8 cellular contexts compared by ENCODE assay signal in genomic region chr5:10577371-10578291, GRCh38. TPM values are rescaled to one million over a fixed set of nuclear protein-coding genes. Genes with fewer than 3 reads are reported as not detected.
DNase-seq lines count a peak whose midpoint lies in the region; ATAC-seq and TF ChIP-seq lines count a peak whose summit lies in the region.

No MANE protein-coding gene starts in this region.

- H3K36me3 ChIP-seq in SJSA1: peaks cover 5% of the 10 kb centered on the region
- H3K36me3 ChIP-seq in mesendoderm (ENCODE audit: control insufficient read depth, insufficient read depth, low read length): no peaks in the 10 kb centered on the region

- no peak overlapping the region for H4K5ac ChIP-seq in mesendoderm (ENCODE audit: low read length)

- H2AK5ac ChIP-seq in mesendoderm (ENCODE audit: low read length): no peak overlapping the region

- H3K9me3 Mint-ChIP-seq in HFFc6: no peaks in the 10 kb centered on the region

- ATAC-seq in GM18499 (IDR thresholded peaks at IDR 0.05; ENCODE audit: insufficient read depth, unreplicated experiment) (peak; percentile 30), HG03139 (IDR thresholded peaks at IDR 0.05; ENCODE audit: unreplicated experiment) (no peak)

- no peak overlapping the region for H2BK120ac ChIP-seq in mesendoderm (ENCODE audit: low read depth, low read length)

- H3K36me3 Mint-ChIP-seq in HFFc6 (ENCODE audit: low read depth): peaks cover 12% of the 10 kb centered on the region; the same call in 1 of the 2 replicates

- H3K4me1 ChIP-seq in SJSA1 (replicated peaks) (peaks cover 55% of the 10 kb centered on the region), mesendoderm (ENCODE audit: control insufficient read depth, low read depth, low read length) (peaks cover 4% of the 10 kb centered on the region)

- H3K27ac ChIP-seq in SJSA1: peak overlapping the region; percentile 81
- no peak overlapping the region for H3K27ac ChIP-seq in mesendoderm (ENCODE audit: low read depth, low read length)

- WGBS in mesendoderm (ENCODE audit: extremely low coverage, insufficient coverage, low lambda C conversion rate): no CpG with 5 or more reads among the region's 18 CpGs

- H3K4me1 Mint-ChIP-seq in HFFc6 (ENCODE audit: low read depth): peaks cover 49% of the 10 kb centered on the region

- peak overlapping the region; percentile 49 for H3K27ac Mint-ChIP-seq in HFFc6

- no peak overlapping the region for H3K4me3 Mint-ChIP-seq in HFFc6

- peak overlapping the region; percentile 22 for H3K18ac ChIP-seq in mesendoderm (ENCODE audit: low read length)

- H3K27me3 ChIP-seq in SJSA1 (replicated peaks): no peaks in the 10 kb centered on the region
- H3K27me3 ChIP-seq in mesendoderm (ENCODE audit: insufficient read depth, low read length, poor library complexity): no peaks in the 10 kb centered on the region

- peaks cover 2% of the 10 kb centered on the region for H3K27me3 Mint-ChIP-seq in HFFc6 (ENCODE audit: insufficient read depth)

- H3K4me3 ChIP-seq in SJSA1 (no peak overlapping the region), mesendoderm (ENCODE audit: low read length) (no peak overlapping the region)

- no peak overlapping the region for H3K9ac ChIP-seq in mesendoderm (ENCODE audit: low read length)

- TF ChIP-seq CTCF in HFFc6 (IDR thresholded peaks at IDR 0.05): no peak

- H2BK5ac ChIP-seq in mesendoderm (ENCODE audit: low read length): peak overlapping the region; percentile 73

- H3K79me1 ChIP-seq in mesendoderm (ENCODE audit: low read length): peaks cover 1% of the 10 kb centered on the region

- no peak overlapping the region for H4K8ac ChIP-seq in mesendoderm (ENCODE audit: low read depth, low read length)

- in situ Hi-C loops in KBM-7 (cut with MboI; ENCODE audit: low pct_unique_long_range_greater_than_20kb, low sequenced_read_pairs): no loop called here

- H3K4ac ChIP-seq in mesendoderm (ENCODE audit: low read depth, low read length): no peak overlapping the region

- no peak overlapping the region for H3K23ac ChIP-seq in mesendoderm (ENCODE audit: low read length)

- H3K9me3 ChIP-seq in SJSA1 (replicated peaks): no peaks in the 10 kb centered on the region

- H2BK15ac ChIP-seq in mesendoderm (replicated peaks; ENCODE audit: low read depth): no peak overlapping the region

- H3K4me2 ChIP-seq in mesendoderm (ENCODE audit: low read length): no peak overlapping the region

- H3K79me2 ChIP-seq in mesendoderm (ENCODE audit: control insufficient read depth, insufficient read depth, low read length): no peaks in the 10 kb centered on the region

- H3K56ac ChIP-seq in mesendoderm (ENCODE audit: low read length): peak overlapping the region; percentile 64

- DNase-seq in HFFc6: peak; percentile 50
- peak; percentile 70 to 89 for DNase-seq in SJSA1 (ENCODE audit: low read depth in 1 of 2, low spot score in 2 of 2)
- peak; percentile 64 for DNase-seq in mesendoderm
- DNase-seq in KBM-7: no peak
- no peak for DNase-seq in NCI-H82 (lab: John Stamatoyannopoulos, UW)
- DNase-seq in DMS79 treated with DMSO at 0.1 percent for 48 hours (lab: John Stamatoyannopoulos, UW): no peak

RNA-seq across cellular contexts. Expression of gene ANKRD33B, which starts 13.8 kb away (rescaled TPM):
- 10 to 100 TPM in 4 of 6 experiments, 1 to 10 TPM in 2; 6.3 to 13.2 (median 11.9) TPM for total RNA-seq in HFFc6 (2021; fragmentation: NEBNext Ultra II Directional; extraction: Animal tissue kit (Norgen Biotek cat#: 25700))
- total RNA-seq in SJSA1 (2014; rRNA removed; shearing (Covaris generic)): 10.2 and 10.3 TPM in 2 replicates
- polyA plus RNA-seq in mesendoderm (2013, experiment 1 of 2): 4.1 TPM
- 4.1 TPM for polyA plus RNA-seq in mesendoderm (2013, experiment 2 of 2)

Comparison
In these comparisons a context has a peak if more than half of its experiments do, and no peak if none do; other contexts are left out.
1. DNase-seq: peak in HFFc6 (single experiment), SJSA1 (2 of 2) and mesendoderm (single experiment); none in KBM-7 (single experiment), NCI-H82 (single experiment) and DMS79 treated with DMSO at 0.1 percent for 48 hours (single experiment).